In the genomic region with DNA sequence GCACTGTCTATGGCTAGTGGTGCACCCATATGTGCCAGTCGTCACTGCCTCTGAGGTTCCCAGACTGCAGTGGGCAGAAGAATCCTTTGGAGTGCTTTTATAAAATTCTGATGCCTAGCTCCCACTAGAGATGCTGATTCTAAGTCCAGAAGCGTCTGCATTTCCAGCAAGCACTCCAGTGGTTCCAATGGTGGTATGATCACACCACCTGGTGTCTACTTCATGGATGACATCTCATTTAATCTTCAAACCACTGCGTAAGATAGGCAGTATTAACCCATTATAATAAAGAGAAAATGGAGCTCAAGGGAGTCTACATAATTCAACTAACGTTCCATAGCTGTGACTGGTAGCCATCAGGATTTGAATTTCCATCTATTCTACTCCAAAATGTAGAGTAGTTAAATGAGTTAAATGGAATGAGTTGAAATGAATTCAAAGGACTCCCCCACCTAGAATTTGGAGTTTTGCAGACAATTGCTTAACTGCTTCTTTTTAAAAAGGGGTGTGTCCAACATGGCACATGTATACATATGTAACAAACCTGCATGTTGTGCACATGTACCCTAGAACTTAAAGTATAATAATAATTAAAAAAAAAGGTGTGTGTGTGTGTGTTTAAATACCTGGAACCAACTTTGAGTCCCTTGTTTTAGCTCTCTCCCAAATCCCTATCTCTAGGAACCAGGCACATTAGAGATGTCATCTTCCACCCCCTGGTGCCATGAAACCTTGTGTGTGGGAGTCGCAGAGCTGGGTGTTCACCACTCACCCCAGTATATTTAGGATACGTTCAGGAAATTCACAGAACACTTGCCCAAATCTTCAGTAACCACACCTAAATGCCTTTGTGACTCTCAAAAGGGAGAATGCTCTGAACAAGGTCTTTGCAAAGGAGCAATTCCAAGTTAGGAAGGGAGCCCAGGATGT, we compare ENCODE assay signal across 9 cellular contexts. TPM values are rescaled to one million over a fixed set of nuclear protein-coding genes. Genes with fewer than 3 reads are reported as not detected.
DNase-seq lines count a peak whose midpoint lies in the region; ATAC-seq, FAIRE-seq and TF ChIP-seq lines count a peak whose summit lies in the region.
"Had no signal": no experiment of that assay in that cellular context is flagged by ENCODE, and none has a peak within 500 bp of the region (broad histone marks: within the 10 kb centered on the region; RNA-seq: fewer than 3 reads in every experiment).

No MANE protein-coding gene starts in this region.

- TF ChIP-seq POLR2A in GM12892 (IDR thresholded peaks at IDR 0.05; ENCODE audit: low read depth, low read length) = no peak
- TF ChIP-seq POLR2A in body of pancreas (IDR thresholded peaks at IDR 0.05) = no peak

- no peaks in the 10 kb centered on the region for H3K36me3 ChIP-seq in body of pancreas (replicated peaks in 1 of 2; ENCODE audit: insufficient read depth in 1 of 2, low read depth in 2 of 2)

- ATAC-seq in body of pancreas = peak; percentile 71
- peak; percentile 99 for ATAC-seq in left lobe of liver

- peaks cover 6% of the 10 kb centered on the region for H3K4me1 ChIP-seq in body of pancreas

- H3K27ac ChIP-seq in body of pancreas = no peak overlapping the region
- H3K27ac ChIP-seq: SK-N-MC had no signal

- peak in 6 of 7 experiments; percentile 23 to 80 (median 54) for TF ChIP-seq CTCF in body of pancreas (IDR thresholded peaks at IDR 0.05)

- 43% methylated on average over 6 of the region's 6 CpGs for WGBS in body of pancreas, 2 donors

- FAIRE-seq in GM12892 (lab: Jason Lieb, UNC) = peak; percentile 57

- intact Hi-C loops in body of pancreas (cut with DNase I) = loop anchor here (10.0 kb wide), 1 partner anchor 79 kb away; no protein-coding TSS in a partner anchor

- no peaks in the 10 kb centered on the region for H3K9me3 ChIP-seq in body of pancreas

- no peak overlapping the region for H3K4me3 ChIP-seq in body of pancreas
- H3K4me3 ChIP-seq: SK-N-MC had no signal

- H3K27me3 ChIP-seq in body of pancreas = no peaks in the 10 kb centered on the region

- peak; percentile 21 for DNase-seq in CMK (ENCODE audit: low read depth)
- no peak for DNase-seq in GM12892 (ENCODE audit: insufficient read length)
- DNase-seq in NCI-H2227 treated with DMSO at 0.1 percent for 48 hours (lab: John Stamatoyannopoulos, UW) = peak; percentile 49
- peak in 3 of 4 donors; percentile 16 to 40 (median 39) for DNase-seq in body of pancreas
- no peak for DNase-seq in left lobe of liver (ENCODE audit: low spot score)
- no peak for DNase-seq in activated effector memory CD4-positive, alpha-beta T cell treated with anti-CD3 and anti-CD28 coated beads, Interleukin-2, amount 50 U/mL, for 16 hours
- no peak for DNase-seq in activated CD4-positive, CD25-positive, alpha-beta regulatory T cell (lab: John Stamatoyannopoulos, UW)
- DNase-seq in NCI-H1048 (lab: John Stamatoyannopoulos, UW) = no peak

RNA-seq across cellular contexts. Expression of a gene that starts 14.1 kb away (rescaled TPM):
- 0.08 TPM for polyA plus RNA-seq in GM12892 (2012; ENCODE audit: missing spikeins)
- 10 to 100 TPM in 1 of 2 donors, 1 to 10 TPM in 1; 9.3 to 21.1 TPM for total RNA-seq in body of pancreas
- total RNA-seq in left lobe of liver = 1.5 TPM

RNA-seq across cellular contexts. Expression of a gene that starts 40.6 kb away (rescaled TPM):
- polyA plus RNA-seq in GM12892 (2012; ENCODE audit: missing spikeins) = 1.2 TPM
- total RNA-seq in body of pancreas (1 to 10 TPM in 1 of 2 donors, under 1 TPM in 1; 0.52 to 3.3 TPM), left lobe of liver (0.33 TPM)

Comparison
In these comparisons a context has a peak if more than half of its experiments do, and no peak if none do; other contexts are left out.
1. DNase-seq: peak in CMK (single experiment), NCI-H2227 treated with DMSO at 0.1 percent for 48 hours (single experiment) and body of pancreas (3 of 4); none in GM12892 (single experiment), left lobe of liver (single experiment), activated effector memory CD4-positive, alpha-beta T cell treated with anti-CD3 and anti-CD28 coated beads, Interleukin-2, amount 50 U/mL, for 16 hours (single experiment), activated CD4-positive, CD25-positive, alpha-beta regulatory T cell (0 of 4) and NCI-H1048 (single experiment).